ENCODE assay signal across 8 cellular contexts in genomic region chr11:128522943-128523518, GRCh38.
DNase-seq lines count a peak whose midpoint lies in the region; TF ChIP-seq lines count a peak whose summit lies in the region.

No MANE protein-coding gene starts in this region.

- H3K4me1 ChIP-seq in OCI-LY1 (ENCODE audit: insufficient read depth, low read length, severe bottlenecking) (peaks cover 41% of the 10 kb centered on the region), ascending aorta (peaks cover 9 to 33% of the 10 kb centered on the region in 2 donors), mesenchymal stem cell (ENCODE audit: control insufficient read depth, insufficient read depth, low read depth, low read length) (peaks cover 4% of the 10 kb centered on the region)

- H4K91ac ChIP-seq in mesenchymal stem cell (ENCODE audit: low read length): peak overlapping the region; percentile 92

- DNase-seq in GM10266 (ENCODE audit: extremely low spot score): peak; percentile 59
- DNase-seq in ascending aorta (ENCODE audit: low spot score in 2 of 2): no peak
- peak; percentile 47 for DNase-seq in mesenchymal stem cell
- DNase-seq in substantia nigra (lab: John Stamatoyannopoulos, UW): no peak
- DNase-seq in KBM-7: no peak
- DNase-seq in head of caudate nucleus: no peak
- DNase-seq in NK-92 treated with Interleukin-12 subunit alpha and Interleukin-12 subunit beta, amount 100 ng/mL, for 24 hours (lab: John Stamatoyannopoulos, UW): no peak

- H3K9ac ChIP-seq in OCI-LY1 (ENCODE audit: low read length): peak overlapping the region; percentile 76
- peak overlapping the region; percentile 91 for H3K9ac ChIP-seq in mesenchymal stem cell (ENCODE audit: low read length)

- no peaks in the 10 kb centered on the region for H4K20me1 ChIP-seq in OCI-LY1 (ENCODE audit: insufficient read depth, low read length)

- H3K9me3 ChIP-seq in OCI-LY1 (ENCODE audit: low read length) (no peaks in the 10 kb centered on the region), ascending aorta (no peaks in the 10 kb centered on the region), mesenchymal stem cell (ENCODE audit: control insufficient read depth, low read length) (no peaks in the 10 kb centered on the region)

- H3K14ac ChIP-seq in mesenchymal stem cell (ENCODE audit: low read length in 2 of 2): no peak overlapping the region

- H3K23ac ChIP-seq in mesenchymal stem cell (ENCODE audit: low read length in 2 of 2): no peak overlapping the region

- no peak overlapping the region for H2BK15ac ChIP-seq in mesenchymal stem cell (ENCODE audit: low read depth, poor library complexity, severe bottlenecking)

- H2AK5ac ChIP-seq in mesenchymal stem cell (ENCODE audit: low read length, severe bottlenecking): peak overlapping the region; percentile 86

- peak overlapping the region; percentile 90 to 98 for H3K18ac ChIP-seq in mesenchymal stem cell (ENCODE audit: low read depth in 1 of 2, low read length in 2 of 2)

- peak overlapping the region; percentile 21 for H2BK120ac ChIP-seq in mesenchymal stem cell (ENCODE audit: low read depth, low read length)

- peaks cover 41% of the 10 kb centered on the region for H3K79me2 ChIP-seq in OCI-LY1 (ENCODE audit: insufficient read depth, low read length)

- in situ Hi-C loops in KBM-7 (cut with MboI; ENCODE audit: low pct_unique_long_range_greater_than_20kb, low sequenced_read_pairs): no loop called here

- no peaks in the 10 kb centered on the region for H3K9me2 ChIP-seq in OCI-LY1 (ENCODE audit: low read depth, low read length)

- peak overlapping the region; percentile 80 for H3K4me2 ChIP-seq in OCI-LY1 (ENCODE audit: low read length)
- peak overlapping the region; percentile 9 for H3K4me2 ChIP-seq in mesenchymal stem cell (ENCODE audit: low read length, poor library complexity, severe bottlenecking)

- H2BK5ac ChIP-seq in mesenchymal stem cell (ENCODE audit: low read depth, low read length, poor library complexity, severe bottlenecking): peak overlapping the region; percentile 57

- TF ChIP-seq CTCF in GM10266 (IDR thresholded peaks at IDR 0.05; ENCODE audit: control insufficient read depth, insufficient read depth, low read depth, missing control alignments) (no peak), OCI-LY1 (IDR thresholded peaks at IDR 0.05; ENCODE audit: low read length) (no peak), ascending aorta (IDR thresholded peaks at IDR 0.05) (no peak)

- H4K8ac ChIP-seq in mesenchymal stem cell (ENCODE audit: low read length): no peak overlapping the region

- 7% methylated on average over 2 of the region's 6 CpGs for WGBS in mesenchymal stem cell

- H3K4me3 ChIP-seq in OCI-LY1 (ENCODE audit: low read depth, low read length, poor library complexity, severe bottlenecking) (peak overlapping the region; percentile 91), ascending aorta (peak overlapping the region; percentile 84 to 86), mesenchymal stem cell (ENCODE audit: insufficient read depth in 1 of 2, low read depth in 1 of 2, low read length in 2 of 2) (peak overlapping the region in 1 of 2 experiments; percentile 75)

- H3K36me3 ChIP-seq in OCI-LY1 (ENCODE audit: insufficient read depth, low read length) (peaks cover 36% of the 10 kb centered on the region), ascending aorta (no peaks in the 10 kb centered on the region), mesenchymal stem cell (ENCODE audit: control insufficient read depth in 1 of 2, insufficient read depth in 2 of 2, low read depth in 1 of 2, low read length in 2 of 2) (peaks cover 0 to 2% of the 10 kb centered on the region in 2 experiments)

- H3F3A ChIP-seq in OCI-LY1 (ENCODE audit: insufficient read depth, low read length): no peaks in the 10 kb centered on the region

- peaks cover 1% of the 10 kb centered on the region for H3K79me1 ChIP-seq in mesenchymal stem cell (replicated peaks; ENCODE audit: low read length, poor library complexity, severe bottlenecking)

- H2AFZ ChIP-seq in OCI-LY1 (ENCODE audit: low read length): no peak overlapping the region
- H2AFZ ChIP-seq in mesenchymal stem cell (ENCODE audit: low read depth, low read length): no peak overlapping the region

- H3K27me3 ChIP-seq in OCI-LY1 (ENCODE audit: insufficient read depth, low read length) (no peaks in the 10 kb centered on the region), ascending aorta (no peaks in the 10 kb centered on the region), mesenchymal stem cell (ENCODE audit: control insufficient read depth in 1 of 2, insufficient read depth in 1 of 2, low read length in 2 of 2) (no peaks in the 10 kb centered on the region)

- H2BK12ac ChIP-seq in mesenchymal stem cell (ENCODE audit: low read length in 2 of 2): peak overlapping the region in 1 of 2 experiments; percentile 2

- H3K4ac ChIP-seq in mesenchymal stem cell (ENCODE audit: low read depth in 1 of 2, low read length in 2 of 2): peak overlapping the region in 1 of 2 experiments; percentile 69

- H3K27ac ChIP-seq in OCI-LY1 (ENCODE audit: low read depth, low read length, poor library complexity, severe bottlenecking): peak overlapping the region; percentile 37
- H3K27ac ChIP-seq in ascending aorta: peak overlapping the region; percentile 96
- H3K27ac ChIP-seq in mesenchymal stem cell (ENCODE audit: low read length, poor library complexity, severe bottlenecking): peak overlapping the region; percentile 95
- H3K27ac ChIP-seq in substantia nigra (ENCODE audit: low read depth, low read length, poor library complexity, severe bottlenecking): peak overlapping the region; percentile 86

- intact Hi-C loops in ascending aorta (cut with DNase I): loop anchor here (1.0 to 10.0 kb wide), 6 partner anchors 16 to 372 kb away; partner anchors contain the start of gene KCNJ5
- intact Hi-C loops in head of caudate nucleus (cut with DNase I): loop anchor here (10.0 kb wide), 1 partner anchor 68 kb away; no protein-coding TSS in a partner anchor

Comparison
In these comparisons a context has a peak if more than half of its experiments do, and no peak if none do; other contexts are left out.
1. DNase-seq: peak in GM10266 (single experiment) and mesenchymal stem cell (single experiment); none in ascending aorta (0 of 2), substantia nigra (0 of 49), KBM-7 (single experiment), head of caudate nucleus (0 of 42) and NK-92 treated with Interleukin-12 subunit alpha and Interleukin-12 subunit beta, amount 100 ng/mL, for 24 hours (single experiment).
2. H3K27ac ChIP-seq: peak in every context shown above with its lines; median percentile 96 in ascending aorta; 95 in mesenchymal stem cell; 86 in substantia nigra; 37 in OCI-LY1.